8 cellular contexts compared by ENCODE assay signal in the genomic region with DNA sequence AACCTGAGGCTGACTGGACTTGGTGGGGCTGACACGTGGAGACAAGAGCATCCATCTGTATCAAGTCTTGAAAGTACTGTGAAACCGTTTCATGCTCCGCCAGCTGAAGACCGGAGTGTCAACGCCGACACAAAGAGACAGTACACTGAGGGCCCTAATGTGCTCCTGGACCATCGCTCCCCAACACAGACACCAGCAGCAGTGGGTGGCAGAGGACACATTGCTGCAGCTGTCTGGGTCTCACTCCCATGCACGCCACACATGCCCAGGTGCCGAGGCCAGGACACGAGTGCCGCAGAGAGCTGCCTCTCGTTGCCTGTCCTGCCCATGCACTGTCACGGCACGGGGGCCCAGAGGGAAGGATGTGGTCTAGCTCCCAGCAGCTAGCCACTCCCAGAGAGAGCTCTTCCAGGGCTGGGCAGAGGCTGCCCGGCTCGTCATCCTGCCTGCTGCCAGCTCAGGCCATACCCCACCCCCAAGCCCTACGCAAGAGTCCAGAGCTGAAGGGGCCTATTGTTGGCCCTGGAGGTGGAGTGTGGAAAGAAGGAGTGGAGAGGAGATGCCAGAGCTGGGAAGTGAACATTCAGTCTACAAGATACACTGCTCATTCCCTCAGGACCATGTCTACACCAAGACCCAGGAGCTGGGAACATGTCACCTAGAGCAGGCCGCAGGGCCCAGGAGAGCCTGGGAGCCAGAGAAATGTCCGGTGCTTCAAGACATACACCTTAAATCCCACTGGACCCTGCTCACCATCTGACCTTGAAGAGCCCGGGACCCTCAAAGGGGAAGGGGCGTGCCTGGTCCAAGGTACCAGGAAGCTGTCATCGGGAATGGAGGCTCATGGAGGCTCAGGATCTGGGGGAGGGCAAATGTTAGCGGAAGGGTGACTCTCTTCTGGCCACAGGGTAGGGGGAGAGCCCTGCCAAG. TPM values are rescaled to one million over a fixed set of nuclear protein-coding genes. Genes with fewer than 3 reads are reported as not detected.
DNase-seq lines count a peak whose midpoint lies in the region; ATAC-seq and TF ChIP-seq lines count a peak whose summit lies in the region.

No MANE protein-coding gene starts in this region.

- peak overlapping the region; percentile 95 to 99 (median 98) for H3K27ac ChIP-seq in gastrocnemius medialis
- H3K27ac ChIP-seq in Karpas-422 (ENCODE audit: low read length): no peak overlapping the region

- no peak overlapping the region for H3K4me2 ChIP-seq in Karpas-422 (ENCODE audit: low read depth, low read length, poor library complexity, severe bottlenecking)

- no peak overlapping the region for H2AFZ ChIP-seq in Karpas-422 (ENCODE audit: low read length)

- DNase-seq in stimulated activated CD4-positive, alpha-beta T cell treated with anti-CD3 and anti-CD28 coated beads, Interleukin-12 subunit alpha, Interleukin-12 subunit beta, amount 100 ng/mL, for 4 hours: peak; percentile 25
- DNase-seq in stimulated activated CD4-positive, alpha-beta T cell treated with anti-CD3 and anti-CD28 coated beads, Interleukin-4, amount 100 ng/mL, for 4 hours: no peak
- DNase-seq in activated CD8-positive, alpha-beta memory T cell treated with anti-CD3 and anti-CD28 coated beads, Interleukin-2, amount 50 U/mL, for 4 hours: peak; percentile 29
- peak; percentile 78 to 97 (median 89) for DNase-seq in head of caudate nucleus
- peak in 1 of 2 donors; percentile 90 for DNase-seq in gastrocnemius medialis
- DNase-seq in Karpas-422: no peak
- DNase-seq in NCI-H1105 treated with DMSO at 0.1 percent for 48 hours (lab: John Stamatoyannopoulos, UW): no peak

- H4K20me1 ChIP-seq in Karpas-422 (ENCODE audit: insufficient read depth, low read depth, low read length): peaks cover 12% of the 10 kb centered on the region; the same call in 1 of the 2 replicates

- H3K27me3 ChIP-seq in gastrocnemius medialis (no peaks in the 10 kb centered on the region), Karpas-422 (ENCODE audit: low read length) (no peaks in the 10 kb centered on the region)

- H3K4me3 ChIP-seq in gastrocnemius medialis: peak overlapping the region in 1 of 4 donors; percentile 9
- H3K4me3 ChIP-seq in Karpas-422 (ENCODE audit: low read length): no peak overlapping the region

- peak; percentile 45 for ATAC-seq in HG03571 (IDR thresholded peaks at IDR 0.05; ENCODE audit: unreplicated experiment)
- peak; percentile 17 to 60 for ATAC-seq in gastrocnemius medialis

- H3K9ac ChIP-seq in Karpas-422 (ENCODE audit: low read length): no peak overlapping the region

- no peaks in the 10 kb centered on the region for H3K36me3 ChIP-seq in gastrocnemius medialis
- H3K36me3 ChIP-seq in Karpas-422 (ENCODE audit: insufficient read depth, low read length): no peaks in the 10 kb centered on the region

- in situ Hi-C loops in gastrocnemius medialis (cut with MboI; ENCODE audit: low sequenced_read_pairs in 4 of 4): no loop called here

- intact Hi-C loops in head of caudate nucleus (cut with DNase I) (no loop called here), gastrocnemius medialis (cut with DNase I; ENCODE audit: low total_unique reads) (no loop called here)

- H3K9me3 ChIP-seq in gastrocnemius medialis: no peaks in the 10 kb centered on the region
- no peaks in the 10 kb centered on the region for H3K9me3 ChIP-seq in Karpas-422 (ENCODE audit: low read length)

- TF ChIP-seq CTCF in gastrocnemius medialis (IDR thresholded peaks at IDR 0.05 in 4 of 5, conservative IDR thresholded peaks at IDR 0.05 in 1 of 5): no peak

- H3K4me1 ChIP-seq in gastrocnemius medialis: peaks cover 72% of the 10 kb centered on the region in 2 donors
- H3K4me1 ChIP-seq in Karpas-422 (ENCODE audit: low read length): peaks cover 22% of the 10 kb centered on the region

- peak; percentile 65 to 86 for TF ChIP-seq POLR2A in gastrocnemius medialis (IDR thresholded peaks at IDR 0.05)

- H3K9me2 ChIP-seq in Karpas-422 (replicated peaks; ENCODE audit: insufficient read depth, low read length): no peaks in the 10 kb centered on the region

- no peaks in the 10 kb centered on the region for H3K79me2 ChIP-seq in Karpas-422 (ENCODE audit: low read length)

RNA-seq across cellular contexts. Expression of a gene that starts 7.7 kb away (rescaled TPM):
- 10 to 100 TPM; 40.5 to 54.0 (median 49.3) TPM for total RNA-seq in gastrocnemius medialis
- 25.5 and 26.0 TPM in 2 replicates for total RNA-seq in Karpas-422 (2014; rRNA removed; shearing (Covaris generic); ENCODE audit: low replicate concordance)

Comparison
In these comparisons a context has a peak if more than half of its experiments do, and no peak if none do; other contexts are left out.
1. DNase-seq: peak in stimulated activated CD4-positive, alpha-beta T cell treated with anti-CD3 and anti-CD28 coated beads, Interleukin-12 subunit alpha, Interleukin-12 subunit beta, amount 100 ng/mL, for 4 hours (single experiment), activated CD8-positive, alpha-beta memory T cell treated with anti-CD3 and anti-CD28 coated beads, Interleukin-2, amount 50 U/mL, for 4 hours (single experiment) and head of caudate nucleus (42 of 42); none in stimulated activated CD4-positive, alpha-beta T cell treated with anti-CD3 and anti-CD28 coated beads, Interleukin-4, amount 100 ng/mL, for 4 hours (0 of 2), Karpas-422 (single experiment) and NCI-H1105 treated with DMSO at 0.1 percent for 48 hours (single experiment).